ENCODE assay signal across 1 cellular context in genomic region chr1:37922767-37923550, GRCh38.
TF ChIP-seq lines count a peak whose summit lies in the region.

No MANE protein-coding gene starts in this region.

TF ChIP-seq in K562, 482 proteins besides CTCF, POLR2A, EP300 and RAD21 (continued from another document and continues in another):
- TF ChIP-seq TFAP4 (CRISPR knock-in tag; IDR thresholded peaks at IDR 0.05; ENCODE audit: borderline replicate concordance), result no peak
- TF ChIP-seq EP400 (IDR thresholded peaks at IDR 0.05), result peak; percentile 65; the same call in 1 of the 2 replicates
- TF ChIP-seq BRD4 (IDR thresholded peaks at IDR 0.05), result no peak
- TF ChIP-seq ZNF311 (CRISPR knock-in tag; IDR thresholded peaks at IDR 0.05), result no peak
- peak; percentile 73 for TF ChIP-seq L3MBTL2 (IDR thresholded peaks at IDR 0.05)
- 0 out of 2 replicates have a peak, but pooled peaks have one; percentile 48 for TF ChIP-seq NFRKB (IDR thresholded peaks at IDR 0.05; ENCODE audit: low read depth)
- TF ChIP-seq ZNF592 (IDR thresholded peaks at IDR 0.05), result peak; percentile 95
- TF ChIP-seq SMAD4 (CRISPR knock-in tag; conservative IDR thresholded peaks at IDR 0.05), result peak; percentile 86
- no peak for TF ChIP-seq ZNF407 (IDR thresholded peaks at IDR 0.05; ENCODE audit: low read depth)
- no peak for TF ChIP-seq ZNF277 (CRISPR knock-in tag; IDR thresholded peaks at IDR 0.05; ENCODE audit: borderline replicate concordance)
- TF ChIP-seq NFYB (IDR thresholded peaks at IDR 0.05; ENCODE audit: extremely low read depth, insufficient read length), result no peak
- no peak for TF ChIP-seq SNRNP70 (optimal IDR thresholded peaks at IDR 0.05; ENCODE audit: low read depth, low read length)
- TF ChIP-seq GTF2A2 (tag; IDR thresholded peaks at IDR 0.05), result no peak
- no peak for TF ChIP-seq ZNF444 (CRISPR knock-in tag; IDR thresholded peaks at IDR 0.05)
- no peak for TF ChIP-seq TSC22D4 (tag; IDR thresholded peaks at IDR 0.05)
- no peak for TF ChIP-seq ZFP91 (CRISPR knock-in tag; IDR thresholded peaks at IDR 0.05)
- TF ChIP-seq TCF7 (IDR thresholded peaks at IDR 0.05; ENCODE audit: borderline replicate concordance), result no peak
- TF ChIP-seq ZNF57 (CRISPR knock-in tag; IDR thresholded peaks at IDR 0.05), result no peak
- TF ChIP-seq SPI1 (IDR thresholded peaks at IDR 0.05; ENCODE audit: borderline replicate concordance, low read depth, low read length), result peak; percentile 98
- TF ChIP-seq ZNF121 (CRISPR knock-in tag; conservative IDR thresholded peaks at IDR 0.05), result no peak
- no peak; the same call in 1 of the 2 replicates for TF ChIP-seq TARDBP (IDR thresholded peaks at IDR 0.05)
- TF ChIP-seq, protein P1, sequence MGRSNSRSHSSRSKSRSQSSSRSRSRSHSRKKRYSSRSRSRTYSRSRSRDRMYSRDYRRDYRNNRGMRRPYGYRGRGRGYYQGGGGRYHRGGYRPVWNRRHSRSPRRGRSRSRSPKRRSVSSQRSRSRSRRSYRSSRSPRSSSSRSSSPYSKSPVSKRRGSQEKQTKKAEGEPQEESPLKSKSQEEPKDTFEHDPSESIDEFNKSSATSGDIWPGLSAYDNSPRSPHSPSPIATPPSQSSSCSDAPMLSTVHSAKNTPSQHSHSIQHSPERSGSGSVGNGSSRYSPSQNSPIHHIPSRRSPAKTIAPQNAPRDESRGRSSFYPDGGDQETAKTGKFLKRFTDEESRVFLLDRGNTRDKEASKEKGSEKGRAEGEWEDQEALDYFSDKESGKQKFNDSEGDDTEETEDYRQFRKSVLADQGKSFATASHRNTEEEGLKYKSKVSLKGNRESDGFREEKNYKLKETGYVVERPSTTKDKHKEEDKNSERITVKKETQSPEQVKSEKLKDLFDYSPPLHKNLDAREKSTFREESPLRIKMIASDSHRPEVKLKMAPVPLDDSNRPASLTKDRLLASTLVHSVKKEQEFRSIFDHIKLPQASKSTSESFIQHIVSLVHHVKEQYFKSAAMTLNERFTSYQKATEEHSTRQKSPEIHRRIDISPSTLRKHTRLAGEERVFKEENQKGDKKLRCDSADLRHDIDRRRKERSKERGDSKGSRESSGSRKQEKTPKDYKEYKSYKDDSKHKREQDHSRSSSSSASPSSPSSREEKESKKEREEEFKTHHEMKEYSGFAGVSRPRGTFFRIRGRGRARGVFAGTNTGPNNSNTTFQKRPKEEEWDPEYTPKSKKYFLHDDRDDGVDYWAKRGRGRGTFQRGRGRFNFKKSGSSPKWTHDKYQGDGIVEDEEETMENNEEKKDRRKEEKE (IDR thresholded peaks at IDR 0.05; ENCODE audit: borderline replicate concordance in 1 of 2, control insufficient read depth in 1 of 2, low read depth in 2 of 2, low read length in 1 of 2), result no peak
- TF ChIP-seq TGIF2 (CRISPR knock-in tag; IDR thresholded peaks at IDR 0.05), result no peak
- TF ChIP-seq RAD51 (IDR thresholded peaks at IDR 0.05; ENCODE audit: borderline replicate concordance, low read depth), result peak; percentile 40; the same call in 1 of the 2 replicates
- no peak for TF ChIP-seq HIVEP1 (CRISPR knock-in tag; IDR thresholded peaks at IDR 0.05)
- no peak for TF ChIP-seq RFX7 (CRISPR knock-in tag; IDR thresholded peaks at IDR 0.05)
- TF ChIP-seq, protein P2, sequence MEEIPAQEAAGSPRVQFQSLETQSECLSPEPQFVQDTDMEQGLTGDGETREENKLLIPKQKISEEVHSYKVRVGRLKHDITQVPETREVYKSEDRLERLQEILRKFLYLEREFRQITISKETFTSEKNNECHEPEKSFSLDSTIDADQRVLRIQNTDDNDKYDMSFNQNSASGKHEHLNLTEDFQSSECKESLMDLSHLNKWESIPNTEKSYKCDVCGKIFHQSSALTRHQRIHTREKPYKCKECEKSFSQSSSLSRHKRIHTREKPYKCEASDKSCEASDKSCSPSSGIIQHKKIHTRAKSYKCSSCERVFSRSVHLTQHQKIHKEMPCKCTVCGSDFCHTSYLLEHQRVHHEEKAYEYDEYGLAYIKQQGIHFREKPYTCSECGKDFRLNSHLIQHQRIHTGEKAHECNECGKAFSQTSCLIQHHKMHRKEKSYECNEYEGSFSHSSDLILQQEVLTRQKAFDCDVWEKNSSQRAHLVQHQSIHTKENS (CRISPR knock-in tag; IDR thresholded peaks at IDR 0.05), result no peak
- TF ChIP-seq MLX (CRISPR knock-in tag; conservative IDR thresholded peaks at IDR 0.05), result no peak
- TF ChIP-seq ZBTB5 (IDR thresholded peaks at IDR 0.05), result no peak
- TF ChIP-seq TBL1XR1 (IDR thresholded peaks at IDR 0.05; ENCODE audit: low read length in 2 of 2), result 0 out of 4 replicates have a peak, but pooled peaks of 1 of the 2 experiments have one; percentile 24
- no peak for TF ChIP-seq ZNF717 (CRISPR knock-in tag; IDR thresholded peaks at IDR 0.05)
- TF ChIP-seq GATAD2B (IDR thresholded peaks at IDR 0.05; ENCODE audit: borderline replicate concordance), result peak; percentile 14; the same call in 1 of the 2 replicates
- no peak for TF ChIP-seq PTBP1 (IDR thresholded peaks at IDR 0.05; ENCODE audit: low read depth, low read length)
- no peak for TF ChIP-seq YBX1 (IDR thresholded peaks at IDR 0.05)
- TF ChIP-seq EWSR1 (IDR thresholded peaks at IDR 0.05; ENCODE audit: borderline replicate concordance, low read depth, partially characterized antibody), result no peak
